7 cellular contexts compared by ENCODE assay signal in genomic region chr6:26459023-26459810, GRCh38. TPM values are rescaled to one million over a fixed set of nuclear protein-coding genes. Genes with fewer than 3 reads are reported as not detected.
A peak's percentile ranks its signal among the peaks of the same experiment; 100 is the strongest.
DNase-seq lines count a peak whose midpoint lies in the region; TF ChIP-seq lines count a peak whose summit lies in the region.
"Had no signal": no experiment of that assay in that cellular context is flagged by ENCODE, and none has a peak within 500 bp of the region (broad histone marks: within the 10 kb centered on the region; RNA-seq: fewer than 3 reads in every experiment).

No MANE protein-coding gene starts in this region.

- no peak for TF ChIP-seq CTCF in OCI-LY3 (IDR thresholded peaks at IDR 0.05; ENCODE audit: low read depth, low read length)

- H3K4me1 ChIP-seq in OCI-LY3 (ENCODE audit: low read length): peaks cover 7% of the 10 kb centered on the region
- H3K4me1 ChIP-seq in skeletal muscle tissue (ENCODE audit: control insufficient read depth in 3 of 3, insufficient read depth in 3 of 3, low read length in 3 of 3): peaks cover 21 to 30% (median 26%) of the 10 kb centered on the region in 3 donors

- no peaks in the 10 kb centered on the region for H3K9me3 Mint-ChIP-seq in dendritic cell treated with granulocyte-macrophage colony-stimulating factor and Interleukin-4, amounts not matched to agents 40 ng/mL and 50 ng/mL, for 4 days

- no peak overlapping the region for H3K27ac ChIP-seq in OCI-LY3 (ENCODE audit: low read length)
- H3K27ac ChIP-seq in skeletal muscle tissue (ENCODE audit: low read depth, low read length): no peak overlapping the region

- H3K9me3 ChIP-seq in OCI-LY3 (ENCODE audit: insufficient read depth, low read length) (no peaks in the 10 kb centered on the region), skeletal muscle tissue (ENCODE audit: control insufficient read depth in 3 of 3, low read length in 3 of 3) (no peaks in the 10 kb centered on the region)

- H3K4me3 ChIP-seq in OCI-LY3 (ENCODE audit: low read length) (no peak overlapping the region), skeletal muscle tissue (ENCODE audit: low read length in 3 of 3) (peak overlapping the region in 2 of 3 donors; percentile 44 to 96)

- peaks cover 85% of the 10 kb centered on the region for H3K4me1 Mint-ChIP-seq in dendritic cell treated with granulocyte-macrophage colony-stimulating factor and Interleukin-4, amounts not matched to agents 40 ng/mL and 50 ng/mL, for 4 days (ENCODE audit: low read depth)

- H3K9ac ChIP-seq in OCI-LY3 (ENCODE audit: low read length): peak overlapping the region; percentile 98; the same call in 1 of the 2 replicates
- H3K9ac ChIP-seq in skeletal muscle tissue (ENCODE audit: low read depth in 1 of 3, low read length in 3 of 3): peak overlapping the region; percentile 13 to 34 (median 18)

- in situ Hi-C loops in KBM-7 (cut with MboI; ENCODE audit: low pct_unique_long_range_greater_than_20kb, low sequenced_read_pairs): no loop called here

- H3K36me3 Mint-ChIP-seq in dendritic cell treated with granulocyte-macrophage colony-stimulating factor and Interleukin-4, amounts not matched to agents 40 ng/mL and 50 ng/mL, for 4 days (ENCODE audit: low read depth): peaks cover 67% of the 10 kb centered on the region

- peaks cover 12% of the 10 kb centered on the region for H3K79me2 ChIP-seq in OCI-LY3 (ENCODE audit: low read length)

- DNase-seq in glomerular visceral epithelial cell (ENCODE audit: extremely low spot score) (no peak), KBM-7 (no peak)
- DNase-seq: activated gamma-delta T cell, NCI-H2029 treated with DMSO at 0.1 percent for 48 hours had no signal

- H4K20me1 ChIP-seq in OCI-LY3 (ENCODE audit: insufficient read depth, low read length): no peaks in the 10 kb centered on the region

- no peak overlapping the region for H2AFZ ChIP-seq in OCI-LY3 (ENCODE audit: low read depth, low read length)

- H3K4me2 ChIP-seq in OCI-LY3 (ENCODE audit: low read length): no peak overlapping the region

- intact Hi-C loops in dendritic cell treated with granulocyte-macrophage colony-stimulating factor and Interleukin-4, amounts not matched to agents 40 ng/mL and 50 ng/mL, for 4 days (cut with micrococcal nuclease): loop anchor here (10.0 kb wide), 1 partner anchor 94 kb away; the partner anchor contains the start of gene BTN3A2

- H3K4me3 Mint-ChIP-seq in dendritic cell treated with granulocyte-macrophage colony-stimulating factor and Interleukin-4, amounts not matched to agents 40 ng/mL and 50 ng/mL, for 4 days: peak overlapping the region; percentile 73

- peaks cover 9% of the 10 kb centered on the region for H3K36me3 ChIP-seq in OCI-LY3 (replicated peaks; ENCODE audit: low read depth, low read length)
- H3K36me3 ChIP-seq in skeletal muscle tissue (ENCODE audit: control insufficient read depth in 3 of 3, insufficient read depth in 3 of 3, low read length in 3 of 3): peaks cover 20 to 37% (median 35%) of the 10 kb centered on the region in 3 donors

- no peaks in the 10 kb centered on the region for H3K27me3 ChIP-seq in OCI-LY3 (ENCODE audit: low read depth, low read length)
- H3K27me3 ChIP-seq in skeletal muscle tissue (ENCODE audit: control insufficient read depth in 3 of 3, insufficient read depth in 3 of 3, low read length in 3 of 3): no peaks in the 10 kb centered on the region

- no peaks in the 10 kb centered on the region for H3K27me3 Mint-ChIP-seq in dendritic cell treated with granulocyte-macrophage colony-stimulating factor and Interleukin-4, amounts not matched to agents 40 ng/mL and 50 ng/mL, for 4 days

- H3K27ac Mint-ChIP-seq in dendritic cell treated with granulocyte-macrophage colony-stimulating factor and Interleukin-4, amounts not matched to agents 40 ng/mL and 50 ng/mL, for 4 days: peak overlapping the region; percentile 51

RNA-seq across cellular contexts. Expression of gene BTN2A1, which starts 1.5 kb away (rescaled TPM):
- 8.4 TPM for total RNA-seq in skeletal muscle tissue

RNA-seq across cellular contexts. Expression of gene BTN3A3, which starts 18.9 kb away (rescaled TPM):
- 20.9 TPM for total RNA-seq in skeletal muscle tissue

RNA-seq across cellular contexts. Expression of gene BTN1A1, which starts 40.9 kb away (rescaled TPM):
- not detected for total RNA-seq in skeletal muscle tissue

RNA-seq across cellular contexts. Expression of gene BTN3A1, which starts 57.1 kb away (rescaled TPM):
- total RNA-seq in skeletal muscle tissue: 17.2 TPM
